In genomic region chr19:14082675-14082960, GRCh38 we compare ENCODE assay signal across 11 cellular contexts. TPM values are rescaled to one million over a fixed set of nuclear protein-coding genes. Genes with fewer than 3 reads are reported as not detected.
A peak's percentile ranks its signal among the peaks of the same experiment; 100 is the strongest.
DNase-seq lines count a peak whose midpoint lies in the region; ATAC-seq and TF ChIP-seq lines count a peak whose summit lies in the region.
"Had no signal": no experiment of that assay in that cellular context is flagged by ENCODE, and none has a peak within 500 bp of the region (broad histone marks: within the 10 kb centered on the region; RNA-seq: fewer than 3 reads in every experiment).

No MANE protein-coding gene starts in this region.

- DNase-seq in activated CD8-positive, alpha-beta T cell treated with anti-CD3 and anti-CD28 coated beads for 36 hours = no peak
- DNase-seq in activated CD8-positive, alpha-beta T cell treated with anti-CD3 and anti-CD28 coated beads, Interleukin-2, amount 10 ng/mL, durations not matched to agents 7 days and 5 days = no peak
- no peak for DNase-seq in activated B cell treated with CpG ODN at 0.5 μM for 24 hours
- DNase-seq in hepatocyte (ENCODE audit: low spot score) = no peak
- no peak for DNase-seq in stimulated activated effector memory CD8-positive, alpha-beta T cell treated with anti-CD3 and anti-CD28 coated beads, Interleukin-12 subunit alpha, Interleukin-12 subunit beta, amount 100 ng/mL, for 72 hours (ENCODE audit: low spot score in 2 of 2)
- no peak for DNase-seq in GM10248 (ENCODE audit: extremely low spot score)
- DNase-seq in NCI-H345 treated with DMSO at 0.1 percent for 48 hours (lab: John Stamatoyannopoulos, UW; ENCODE audit: unreplicated experiment) = no peak
- DNase-seq: cortex of kidney had no signal

- H3K9me3 Mint-ChIP-seq in activated CD8-positive, alpha-beta T cell treated with anti-CD3 and anti-CD28 coated beads for 36 hours = no peaks in the 10 kb centered on the region
- H3K9me3 Mint-ChIP-seq in activated CD8-positive, alpha-beta T cell treated with anti-CD3 and anti-CD28 coated beads, Interleukin-2, amount 10 ng/mL, durations not matched to agents 7 days and 5 days (ENCODE audit: insufficient read depth) = no peaks in the 10 kb centered on the region
- no peaks in the 10 kb centered on the region for H3K9me3 Mint-ChIP-seq in activated B cell treated with CpG ODN at 0.5 μM for 24 hours
- no peaks in the 10 kb centered on the region for H3K9me3 Mint-ChIP-seq in stimulated activated effector memory CD8-positive, alpha-beta T cell treated with anti-CD3 and anti-CD28 coated beads, Interleukin-12 subunit alpha, Interleukin-12 subunit beta, amount 100 ng/mL, for 72 hours

- POLR2A ChIA-PET in activated CD8-positive, alpha-beta T cell treated with anti-CD3 and anti-CD28 coated beads for 36 hours (lab: Charles Lee) = interaction anchor here (1.3 to 1.8 kb wide), 2 partner anchors 9 to 21 kb away, joined by 3 to 7 read pairs; no protein-coding TSS in a partner anchor
- POLR2A ChIA-PET in activated CD8-positive, alpha-beta T cell treated with anti-CD3 and anti-CD28 coated beads, Interleukin-2, amount 10 ng/mL, durations not matched to agents 7 days and 5 days (lab: Charles Lee) = interaction anchor here (0.6 to 0.9 kb wide), 2 partner anchors 221 to 932 kb away, joined by 3 read pairs; partner anchors contain the start of genes IER2 and STX10
- POLR2A ChIA-PET in activated B cell treated with CpG ODN at 0.5 μM for 24 hours (lab: Charles Lee) (interaction anchor here (0.8 to 2.7 kb wide), 6 partner anchors 9 to 76 kb away, joined by 3 to 15 read pairs (median 6); partner anchors contain the start of genes ASF1B, IL27RA and PRKACA), GM10248 (lab: Yijun Ruan, JAX) (interaction anchor here (0.9 kb wide), 1 partner anchor 54 kb away, joined by 3 read pairs; the partner anchor contains the start of gene ASF1B)

- no peak overlapping the region for H2AFZ ChIP-seq in hepatocyte

- H3K36me3 Mint-ChIP-seq in activated CD8-positive, alpha-beta T cell treated with anti-CD3 and anti-CD28 coated beads for 36 hours (ENCODE audit: low read depth) = peaks cover 7% of the 10 kb centered on the region
- peaks cover 6% of the 10 kb centered on the region for H3K36me3 Mint-ChIP-seq in activated CD8-positive, alpha-beta T cell treated with anti-CD3 and anti-CD28 coated beads, Interleukin-2, amount 10 ng/mL, durations not matched to agents 7 days and 5 days (ENCODE audit: low read depth)
- H3K36me3 Mint-ChIP-seq in activated B cell treated with CpG ODN at 0.5 μM for 24 hours (ENCODE audit: low read depth) = peaks cover 6% of the 10 kb centered on the region
- H3K36me3 Mint-ChIP-seq in stimulated activated effector memory CD8-positive, alpha-beta T cell treated with anti-CD3 and anti-CD28 coated beads, Interleukin-12 subunit alpha, Interleukin-12 subunit beta, amount 100 ng/mL, for 72 hours = peaks cover 15% of the 10 kb centered on the region

- no peaks in the 10 kb centered on the region for H3K9me3 ChIP-seq in hepatocyte (ENCODE audit: low read depth)

- H3K27ac ChIP-seq in hepatocyte = peak overlapping the region; percentile 85
- H3K27ac ChIP-seq: SK-N-MC had no signal

- 58% methylated on average over 1 of the region's 1 CpG for WGBS in hepatocyte (ENCODE audit: low lambda C conversion rate, missing lambda C conversion rate)

- H3K27ac Mint-ChIP-seq in activated CD8-positive, alpha-beta T cell treated with anti-CD3 and anti-CD28 coated beads for 36 hours = peak overlapping the region; percentile 70
- no peak overlapping the region for H3K27ac Mint-ChIP-seq in activated CD8-positive, alpha-beta T cell treated with anti-CD3 and anti-CD28 coated beads, Interleukin-2, amount 10 ng/mL, durations not matched to agents 7 days and 5 days
- H3K27ac Mint-ChIP-seq in activated B cell treated with CpG ODN at 0.5 μM for 24 hours = no peak overlapping the region
- H3K27ac Mint-ChIP-seq in stimulated activated effector memory CD8-positive, alpha-beta T cell treated with anti-CD3 and anti-CD28 coated beads, Interleukin-12 subunit alpha, Interleukin-12 subunit beta, amount 100 ng/mL, for 72 hours = peak overlapping the region; percentile 96

- peaks cover 11% of the 10 kb centered on the region for H3K4me1 ChIP-seq in hepatocyte (ENCODE audit: insufficient read depth)

- H3K36me3 ChIP-seq in hepatocyte (replicated peaks; ENCODE audit: insufficient read depth, low read depth) = no peaks in the 10 kb centered on the region

- no peak overlapping the region for H3K4me3 ChIP-seq in hepatocyte

- no peaks in the 10 kb centered on the region for H4K20me1 ChIP-seq in hepatocyte (ENCODE audit: insufficient read depth, poor library complexity, severe bottlenecking)

- H3K4me3 Mint-ChIP-seq in activated CD8-positive, alpha-beta T cell treated with anti-CD3 and anti-CD28 coated beads for 36 hours = peak overlapping the region; percentile 96
- H3K4me3 Mint-ChIP-seq in activated CD8-positive, alpha-beta T cell treated with anti-CD3 and anti-CD28 coated beads, Interleukin-2, amount 10 ng/mL, durations not matched to agents 7 days and 5 days = no peak overlapping the region
- peak overlapping the region; percentile 94 for H3K4me3 Mint-ChIP-seq in activated B cell treated with CpG ODN at 0.5 μM for 24 hours
- H3K4me3 Mint-ChIP-seq in stimulated activated effector memory CD8-positive, alpha-beta T cell treated with anti-CD3 and anti-CD28 coated beads, Interleukin-12 subunit alpha, Interleukin-12 subunit beta, amount 100 ng/mL, for 72 hours = peak overlapping the region; percentile 91

- no peak for ATAC-seq in activated CD8-positive, alpha-beta T cell treated with anti-CD3 and anti-CD28 coated beads for 36 hours
- ATAC-seq in activated CD8-positive, alpha-beta T cell treated with anti-CD3 and anti-CD28 coated beads, Interleukin-2, amount 10 ng/mL, durations not matched to agents 7 days and 5 days = no peak
- ATAC-seq in activated B cell treated with CpG ODN at 0.5 μM for 24 hours (ENCODE audit: low read depth) = no peak
- no peak for ATAC-seq in stimulated activated effector memory CD8-positive, alpha-beta T cell treated with anti-CD3 and anti-CD28 coated beads, Interleukin-12 subunit alpha, Interleukin-12 subunit beta, amount 100 ng/mL, for 72 hours
- ATAC-seq in HG02798 (IDR thresholded peaks at IDR 0.05; ENCODE audit: poor library complexity, unreplicated experiment) = no peak

- no peaks in the 10 kb centered on the region for H3K27me3 Mint-ChIP-seq in activated CD8-positive, alpha-beta T cell treated with anti-CD3 and anti-CD28 coated beads for 36 hours
- H3K27me3 Mint-ChIP-seq in activated CD8-positive, alpha-beta T cell treated with anti-CD3 and anti-CD28 coated beads, Interleukin-2, amount 10 ng/mL, durations not matched to agents 7 days and 5 days (ENCODE audit: low read depth) = no peaks in the 10 kb centered on the region
- H3K27me3 Mint-ChIP-seq in activated B cell treated with CpG ODN at 0.5 μM for 24 hours = no peaks in the 10 kb centered on the region

- CTCF ChIA-PET in activated CD8-positive, alpha-beta T cell treated with anti-CD3 and anti-CD28 coated beads for 36 hours (lab: Charles Lee) = interaction anchor here (1.3 to 4.4 kb wide), 4 partner anchors 10 to 266 kb away, joined by 3 to 30 read pairs (median 12); partner anchors contain the start of gene MISP3
- CTCF ChIA-PET in activated CD8-positive, alpha-beta T cell treated with anti-CD3 and anti-CD28 coated beads, Interleukin-2, amount 10 ng/mL, durations not matched to agents 7 days and 5 days (lab: Charles Lee) = interaction anchor here (0.6 to 3.0 kb wide), 9 partner anchors 7 to 220 kb away, joined by 3 to 15 read pairs (median 7); partner anchors contain the start of genes ASF1B and MISP3
- CTCF ChIA-PET in activated B cell treated with CpG ODN at 0.5 μM for 24 hours (lab: Charles Lee) (interaction anchor here (0.8 to 1.0 kb wide), 2 partner anchors 9 to 33 kb away, joined by 4 read pairs; no protein-coding TSS in a partner anchor), GM10248 (lab: Yijun Ruan, JAX) (interaction anchor here (0.7 to 3.5 kb wide), 6 partner anchors 10 to 349 kb away, joined by 3 to 36 read pairs (median 8); partner anchors contain the start of genes ASF1B and MISP3)

- H3K27me3 ChIP-seq in hepatocyte = no peaks in the 10 kb centered on the region

- peak overlapping the region; percentile 87 for H3K4me2 ChIP-seq in hepatocyte

- intact Hi-C loops in activated CD8-positive, alpha-beta T cell treated with anti-CD3 and anti-CD28 coated beads for 36 hours (cut with micrococcal nuclease) = no loop called here
- intact Hi-C loops in activated B cell treated with CpG ODN at 0.5 μM for 24 hours (cut with micrococcal nuclease) = no loop called here

- peaks cover 21% of the 10 kb centered on the region for H3K79me2 ChIP-seq in hepatocyte

- peaks cover 12% of the 10 kb centered on the region for H3K4me1 Mint-ChIP-seq in activated CD8-positive, alpha-beta T cell treated with anti-CD3 and anti-CD28 coated beads for 36 hours (ENCODE audit: low read depth)
- peaks cover 18% of the 10 kb centered on the region for H3K4me1 Mint-ChIP-seq in activated CD8-positive, alpha-beta T cell treated with anti-CD3 and anti-CD28 coated beads, Interleukin-2, amount 10 ng/mL, durations not matched to agents 7 days and 5 days (ENCODE audit: low read depth)
- peaks cover 17% of the 10 kb centered on the region for H3K4me1 Mint-ChIP-seq in activated B cell treated with CpG ODN at 0.5 μM for 24 hours
- peaks cover 13% of the 10 kb centered on the region for H3K4me1 Mint-ChIP-seq in stimulated activated effector memory CD8-positive, alpha-beta T cell treated with anti-CD3 and anti-CD28 coated beads, Interleukin-12 subunit alpha, Interleukin-12 subunit beta, amount 100 ng/mL, for 72 hours

- TF ChIP-seq CTCF in activated CD8-positive, alpha-beta T cell treated with anti-CD3 and anti-CD28 coated beads for 36 hours (IDR thresholded peaks at IDR 0.05) = no peak
- TF ChIP-seq CTCF in activated B cell treated with CpG ODN at 0.5 μM for 24 hours (IDR thresholded peaks at IDR 0.05) (no peak), hepatocyte (IDR thresholded peaks at IDR 0.05; ENCODE audit: poor library complexity) (no peak), GM10248 (IDR thresholded peaks at IDR 0.05; ENCODE audit: control extremely low read depth, extremely low read depth, low read depth, missing control alignments) (no peak)

- no peaks in the 10 kb centered on the region for H3K9me2 ChIP-seq in hepatocyte (replicated peaks; ENCODE audit: insufficient read depth)

RNA-seq across cellular contexts. Expression of gene C19orf67, which starts 3.0 kb away (rescaled TPM):
- total RNA-seq in activated CD8-positive, alpha-beta T cell treated with anti-CD3 and anti-CD28 coated beads for 36 hours = not detected
- total RNA-seq in activated CD8-positive, alpha-beta T cell treated with anti-CD3 and anti-CD28 coated beads, Interleukin-2, amount 10 ng/mL, durations not matched to agents 7 days and 5 days = not detected
- total RNA-seq in activated B cell treated with CpG ODN at 0.5 μM for 24 hours (not detected in 2 replicates), hepatocyte (not detected in 2 replicates)
- not detected in 2 replicates for polyA plus RNA-seq in hepatocyte
- total RNA-seq: renal cortical epithelial cell had no signal

RNA-seq across cellular contexts. Expression of gene SAMD1, which starts 7.9 kb away (rescaled TPM):
- 10 to 100 TPM; 62.1 to 66.9 TPM for total RNA-seq in activated CD8-positive, alpha-beta T cell treated with anti-CD3 and anti-CD28 coated beads for 36 hours
- 10 to 100 TPM; 72.0 to 76.1 TPM for total RNA-seq in activated CD8-positive, alpha-beta T cell treated with anti-CD3 and anti-CD28 coated beads, Interleukin-2, amount 10 ng/mL, durations not matched to agents 7 days and 5 days
- total RNA-seq in activated B cell treated with CpG ODN at 0.5 μM for 24 hours = 32.7 and 36.0 TPM in 2 replicates
- total RNA-seq in hepatocyte = 25.6 and 35.8 TPM in 2 replicates
- polyA plus RNA-seq in hepatocyte = 44.8 and 45.6 TPM in 2 replicates

RNA-seq across cellular contexts. Expression of gene MISP3, which starts 10.0 kb away (rescaled TPM):
- total RNA-seq in activated CD8-positive, alpha-beta T cell treated with anti-CD3 and anti-CD28 coated beads for 36 hours = 1 to 10 TPM; 1.4 to 1.5 TPM
- total RNA-seq in activated CD8-positive, alpha-beta T cell treated with anti-CD3 and anti-CD28 coated beads, Interleukin-2, amount 10 ng/mL, durations not matched to agents 7 days and 5 days = 1 to 10 TPM; 1.0 to 1.1 TPM
- total RNA-seq in activated B cell treated with CpG ODN at 0.5 μM for 24 hours = 0.15 and 0.18 TPM in 2 replicates
- total RNA-seq in hepatocyte = 3.7 and 4.9 TPM in 2 replicates
- polyA plus RNA-seq in hepatocyte = 12.5 and 13.1 TPM in 2 replicates

RNA-seq across cellular contexts. Expression of gene PALM3, which starts 20.7 kb away (rescaled TPM):
- total RNA-seq in activated CD8-positive, alpha-beta T cell treated with anti-CD3 and anti-CD28 coated beads for 36 hours = not detected
- total RNA-seq in activated CD8-positive, alpha-beta T cell treated with anti-CD3 and anti-CD28 coated beads, Interleukin-2, amount 10 ng/mL, durations not matched to agents 7 days and 5 days = not detected
- total RNA-seq in activated B cell treated with CpG ODN at 0.5 μM for 24 hours (not detected in 2 replicates), hepatocyte (2.1 and 2.3 TPM in 2 replicates)
- 2.3 and 3.4 TPM in 2 replicates for polyA plus RNA-seq in hepatocyte

RNA-seq across cellular contexts. Expression of gene PRKACA, which starts 34.9 kb away (rescaled TPM):
- 10 to 100 TPM; 61.0 to 61.5 TPM for total RNA-seq in activated CD8-positive, alpha-beta T cell treated with anti-CD3 and anti-CD28 coated beads for 36 hours
- total RNA-seq in activated CD8-positive, alpha-beta T cell treated with anti-CD3 and anti-CD28 coated beads, Interleukin-2, amount 10 ng/mL, durations not matched to agents 7 days and 5 days = 10 to 100 TPM; 69.2 to 72.4 TPM
- total RNA-seq in activated B cell treated with CpG ODN at 0.5 μM for 24 hours (41.6 and 43.7 TPM in 2 replicates), hepatocyte (29.0 and 41.5 TPM in 2 replicates)
- 12.2 and 13.4 TPM in 2 replicates for polyA plus RNA-seq in hepatocyte

Comparison
In these comparisons a context has a peak if more than half of its experiments do, and no peak if none do; other contexts are left out.
1. H3K27ac Mint-ChIP-seq: peak in activated CD8-positive, alpha-beta T cell treated with anti-CD3 and anti-CD28 coated beads for 36 hours (single experiment) and stimulated activated effector memory CD8-positive, alpha-beta T cell treated with anti-CD3 and anti-CD28 coated beads, Interleukin-12 subunit alpha, Interleukin-12 subunit beta, amount 100 ng/mL, for 72 hours (single experiment); none in activated CD8-positive, alpha-beta T cell treated with anti-CD3 and anti-CD28 coated beads, Interleukin-2, amount 10 ng/mL, durations not matched to agents 7 days and 5 days (single experiment) and activated B cell treated with CpG ODN at 0.5 μM for 24 hours (single experiment).